8 cellular contexts compared by ENCODE assay signal in genomic region chr3:127672429-127673190, GRCh38. TPM values are rescaled to one million over a fixed set of nuclear protein-coding genes. Genes with fewer than 3 reads are reported as not detected.
A peak's percentile ranks its signal among the peaks of the same experiment; 100 is the strongest.
DNase-seq lines count a peak whose midpoint lies in the region; ATAC-seq and TF ChIP-seq lines count a peak whose summit lies in the region.

TSS of gene ABTB1 (plus strand) at chr3:127672952. CDS start at chr3:127673026, 74 bp downstream.

- H3K4me3 Mint-ChIP-seq in activated naive CD8-positive, alpha-beta T cell treated with anti-CD3 and anti-CD28 coated beads, Interleukin-2, amount 50 U/mL, for 24 hours, result peak within 1 kb of the TSS; percentile 88
- peak within 1 kb of the TSS; percentile 76 for H3K4me3 Mint-ChIP-seq in progenitor cell of endocrine pancreas (ENCODE audit: low read depth)

- 0 to 1% (median 1%) methylated on average over 17 to 102 of the region's 102 CpGs for WGBS in heart left ventricle, 4 donors

- H4K20me1 ChIP-seq in HCT116 (ENCODE audit: insufficient read depth), result no peaks in the 10 kb centered on the region

- H3K27ac Mint-ChIP-seq in activated naive CD8-positive, alpha-beta T cell treated with anti-CD3 and anti-CD28 coated beads, Interleukin-2, amount 50 U/mL, for 24 hours, result peak within 1 kb of the TSS; percentile 90
- H3K27ac Mint-ChIP-seq in progenitor cell of endocrine pancreas, result peak within 1 kb of the TSS; percentile 41

- intact Hi-C loops in HCT116 (cut with micrococcal nuclease), result no loop called here
- intact Hi-C loops in heart left ventricle (cut with DNase I), result loop anchor here in 4 of 10 donors (5.0 to 10.0 kb wide), 4 partner anchors 78 to 382 kb away; partner anchors contain the start of genes MGLL (in 2 of the 4), MCM2 (in 1 of the 4), SEC61A1 (in 1 of the 4) and TPRA1 (in 1 of the 4)
- intact Hi-C loops in upper lobe of right lung (cut with DNase I), result no loop called here

- peak within 1 kb of the TSS; percentile 71 to 88 for H3K4me3 ChIP-seq in HCT116 (replicated peaks in 1 of 2; ENCODE audit: low read depth in 1 of 2, low read length in 2 of 2)
- H3K4me3 ChIP-seq in heart left ventricle, result peak within 1 kb of the TSS; percentile 80 to 100 (median 93)
- peak within 1 kb of the TSS; percentile 91 for H3K4me3 ChIP-seq in upper lobe of right lung

- no peaks in the 10 kb centered on the region for H3K9me3 ChIP-seq in HCT116 (ENCODE audit: control insufficient read depth in 1 of 2, insufficient read depth in 1 of 2, low read depth in 1 of 2, low read length in 2 of 2)
- H3K9me3 ChIP-seq in heart left ventricle, result no peaks in the 10 kb centered on the region
- H3K9me3 ChIP-seq in upper lobe of right lung, result no peaks in the 10 kb centered on the region

- in situ Hi-C loops in G401 (cut with HindIII; ENCODE audit: low sequenced_read_pairs), result no loop called here

- POLR2A ChIA-PET in HCT116 (lab: Charles Lee), result interaction anchor here (1.1 kb wide), 1 partner anchor 11 kb away, joined by 3 read pairs; no protein-coding TSS in a partner anchor

- TF ChIP-seq POLR2A in HCT116 (IDR thresholded peaks at IDR 0.05; ENCODE audit: borderline replicate concordance, extremely low read depth, insufficient read depth, insufficient read length) (peak; percentile 72), heart left ventricle (IDR thresholded peaks at IDR 0.05) (peak in 1 of 2 donors; percentile 82)

- no peaks in the 10 kb centered on the region for H3K36me3 Mint-ChIP-seq in activated naive CD8-positive, alpha-beta T cell treated with anti-CD3 and anti-CD28 coated beads, Interleukin-2, amount 50 U/mL, for 24 hours (ENCODE audit: low read depth)
- H3K36me3 Mint-ChIP-seq in progenitor cell of endocrine pancreas (ENCODE audit: insufficient read depth), result no peaks in the 10 kb centered on the region

- H3K4me2 ChIP-seq in HCT116 (ENCODE audit: low read length), result peak within 1 kb of the TSS; percentile 98

- peak within 1 kb of the TSS; percentile 90 for H3K27ac ChIP-seq in HCT116 (ENCODE audit: low read depth, low read length)
- peak within 1 kb of the TSS; percentile 57 to 97 (median 93) for H3K27ac ChIP-seq in heart left ventricle
- peak within 1 kb of the TSS; percentile 95 for H3K27ac ChIP-seq in upper lobe of right lung

- ATAC-seq in HCT116 (peak; percentile 87), heart left ventricle (peak; percentile 67 to 92 (median 86)), upper lobe of right lung (peak; percentile 90)
- ATAC-seq in activated naive CD8-positive, alpha-beta T cell treated with anti-CD3 and anti-CD28 coated beads, Interleukin-2, amount 50 U/mL, for 24 hours, result peak; percentile 85

- RAD21 ChIA-PET in HCT116 (lab: Charles Lee; ENCODE audit: low non-redundant PET in 1 of 2, low total read pairs in 2 of 2, uncharacterized antibody in 2 of 2, unreplicated experiment in 2 of 2), result no interaction called here

- H3K27me3 ChIP-seq in HCT116 (ENCODE audit: insufficient read depth, low read length) (no peaks in the 10 kb centered on the region), heart left ventricle (no peaks in the 10 kb centered on the region), upper lobe of right lung (no peaks in the 10 kb centered on the region)

- TF ChIP-seq CTCF in HCT116 (IDR thresholded peaks at IDR 0.05 in 2 of 3, conservative IDR thresholded peaks at IDR 0.05 in 1 of 3; ENCODE audit: borderline replicate concordance in 1 of 3, insufficient read depth in 1 of 3, low read depth in 2 of 3, low read length in 2 of 3) (no peak), heart left ventricle (IDR thresholded peaks at IDR 0.05) (no peak), progenitor cell of endocrine pancreas (IDR thresholded peaks at IDR 0.05; ENCODE audit: unreplicated experiment) (no peak), upper lobe of right lung (IDR thresholded peaks at IDR 0.05) (no peak)

- no peaks in the 10 kb centered on the region for H3K9me2 ChIP-seq in HCT116 (ENCODE audit: insufficient read depth)

- H3K9ac ChIP-seq in HCT116 (ENCODE audit: low read length), result peak within 1 kb of the TSS; percentile 95

- no peaks in the 10 kb centered on the region for H3K79me2 ChIP-seq in HCT116 (ENCODE audit: insufficient read depth, low read length)

- peak within 1 kb of the TSS; percentile 35 for H2AFZ ChIP-seq in HCT116 (ENCODE audit: low read depth, low read length, poor library complexity, severe bottlenecking)

- H3K4me1 ChIP-seq in HCT116 (ENCODE audit: control insufficient read depth in 1 of 2, insufficient read depth in 2 of 2, low read length in 2 of 2) (peaks cover 0 to 19% of the 10 kb centered on the region in 2 experiments; a peak in 2 of 4 replicates), heart left ventricle (peaks cover 2 to 33% (median 22%) of the 10 kb centered on the region in 12 donors), upper lobe of right lung (peaks cover 13% of the 10 kb centered on the region)

- no peaks in the 10 kb centered on the region for H3K9me3 Mint-ChIP-seq in activated naive CD8-positive, alpha-beta T cell treated with anti-CD3 and anti-CD28 coated beads, Interleukin-2, amount 50 U/mL, for 24 hours
- no peaks in the 10 kb centered on the region for H3K9me3 Mint-ChIP-seq in progenitor cell of endocrine pancreas (ENCODE audit: low read depth)

- DNase-seq in G401 (ENCODE audit: low spot score) (peak; percentile 82), HCT116 (ENCODE audit: low read depth, low spot score) (no peak), NCI-H1092 (lab: John Stamatoyannopoulos, UW) (peak; percentile 47), SW480 (ENCODE audit: low spot score) (peak; percentile 69), heart left ventricle (peak; percentile 86 to 93 (median 89)), progenitor cell of endocrine pancreas (ENCODE audit: low spot score, unreplicated experiment) (peak; percentile 56), upper lobe of right lung (peak; percentile 96)
- DNase-seq in activated naive CD8-positive, alpha-beta T cell treated with anti-CD3 and anti-CD28 coated beads, Interleukin-2, amount 50 U/mL, for 24 hours, result peak; percentile 89

- no TSS peak for BruUV-seq in HCT116 (replicated peaks; lab: Mats Ljungman, UMichigan)

- peaks cover 19% of the 10 kb centered on the region for H3K4me1 Mint-ChIP-seq in activated naive CD8-positive, alpha-beta T cell treated with anti-CD3 and anti-CD28 coated beads, Interleukin-2, amount 50 U/mL, for 24 hours
- H3K4me1 Mint-ChIP-seq in progenitor cell of endocrine pancreas (ENCODE audit: low read depth), result peaks cover 3% of the 10 kb centered on the region

- no peaks in the 10 kb centered on the region for H3K36me3 ChIP-seq in HCT116 (ENCODE audit: control insufficient read depth in 1 of 2, insufficient read depth in 2 of 2, low read length in 2 of 2)
- H3K36me3 ChIP-seq in heart left ventricle, result peaks cover 0 to 27% (median 18%) of the 10 kb centered on the region in 9 donors
- peaks cover 14% of the 10 kb centered on the region for H3K36me3 ChIP-seq in upper lobe of right lung

- H3K27me3 Mint-ChIP-seq in activated naive CD8-positive, alpha-beta T cell treated with anti-CD3 and anti-CD28 coated beads, Interleukin-2, amount 50 U/mL, for 24 hours, result no peaks in the 10 kb centered on the region
- peaks cover 15% of the 10 kb centered on the region for H3K27me3 Mint-ChIP-seq in progenitor cell of endocrine pancreas

- TF ChIP-seq RAD21 in HCT116 (IDR thresholded peaks at IDR 0.05; ENCODE audit: low read depth), result no peak

- CTCF ChIA-PET in HCT116 (lab: Charles Lee), result no interaction called here

TF ChIP-seq in HCT116, 20 proteins besides CTCF, POLR2A, EP300 and RAD21:
- TF ChIP-seq ZFX (IDR thresholded peaks at IDR 0.05), result peak; percentile 96
- TF ChIP-seq, protein P1, sequence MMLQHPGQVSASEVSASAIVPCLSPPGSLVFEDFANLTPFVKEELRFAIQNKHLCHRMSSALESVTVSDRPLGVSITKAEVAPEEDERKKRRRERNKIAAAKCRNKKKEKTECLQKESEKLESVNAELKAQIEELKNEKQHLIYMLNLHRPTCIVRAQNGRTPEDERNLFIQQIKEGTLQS (IDR thresholded peaks at IDR 0.05), result no peak
- TF ChIP-seq SIN3A (IDR thresholded peaks at IDR 0.05; ENCODE audit: low read depth), result peak; percentile 46; the same call in 1 of the 2 replicates
- TF ChIP-seq POLR2AphosphoS5 (IDR thresholded peaks at IDR 0.05; ENCODE audit: low read depth, low read length), result peak; percentile 96
- no peak for TF ChIP-seq JUND (IDR thresholded peaks at IDR 0.05)

RNA-seq across cellular contexts. Expression of gene ABTB1, which starts in this region (rescaled TPM):
- 4.0 and 4.8 TPM in 2 replicates for total RNA-seq in G401 (2014; rRNA removed; shearing (Covaris generic))
- total RNA-seq in HCT116 (2021; ENCODE audit: unreplicated experiment) (19.4 TPM), heart left ventricle (10 to 100 TPM; 15.4 to 39.3 (median 30.9) TPM), progenitor cell of endocrine pancreas (10.6 and 12.2 TPM in 2 replicates), upper lobe of right lung (47.5 TPM)
- polyA plus RNA-seq in HCT116 (2012), result 16.2 and 19.6 TPM in 2 replicates
- 10 to 100 TPM; 29.3 to 35.3 TPM for polyA plus RNA-seq in heart left ventricle
